ENCODE assay signal across 8 cellular contexts in the genomic region with DNA sequence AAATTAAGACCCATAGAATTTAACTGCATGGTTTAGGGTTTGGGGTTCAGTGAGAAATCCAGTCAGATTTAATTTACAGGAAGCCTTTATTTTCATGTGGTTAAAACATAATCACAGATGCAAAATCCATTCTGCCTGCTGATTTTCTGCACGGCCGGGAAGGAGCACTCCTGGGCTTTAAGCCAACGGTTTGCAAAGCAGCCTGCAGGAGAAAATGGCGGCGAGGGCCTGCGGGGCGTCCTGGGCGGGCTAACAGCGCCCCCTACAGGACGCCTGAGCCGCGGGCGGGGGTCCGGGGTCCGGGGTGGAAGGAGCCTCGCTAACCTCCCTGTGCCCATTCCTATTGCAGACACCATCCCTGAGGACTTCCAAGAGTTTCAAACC. TPM values are rescaled to one million over a fixed set of nuclear protein-coding genes. Genes with fewer than 3 reads are reported as not detected.
DNase-seq lines count a peak whose midpoint lies in the region; ATAC-seq and TF ChIP-seq lines count a peak whose summit lies in the region.

No MANE protein-coding gene starts in this region.

- no peak for TF ChIP-seq POLR2A in spleen (IDR thresholded peaks at IDR 0.05)

- peak overlapping the region in 7 of 8 donors; percentile 4 to 53 (median 15) for H3K4me3 ChIP-seq in spleen

- peaks cover 0 to 6% (median 0%) of the 10 kb centered on the region in 6 donors for H3K36me3 ChIP-seq in spleen

- H3K27me3 ChIP-seq in spleen (replicated peaks in 1 of 7) = no peaks in the 10 kb centered on the region

- peak; percentile 86 for DNase-seq in Daoy (ENCODE audit: low read depth)
- DNase-seq in NAMALWA (ENCODE audit: low spot score) = peak; percentile 66
- peak in 4 of 5 experiments; percentile 18 to 77 (median 30) for DNase-seq in T-helper 2 cell
- peak; percentile 59 to 77 for DNase-seq in T47D (ENCODE audit: low read depth in 1 of 2, low spot score in 1 of 2)
- peak; percentile 77 for DNase-seq in iris pigment epithelial cell (ENCODE audit: low read depth)
- DNase-seq in spleen = peak; percentile 87
- DNase-seq in NK-92 treated with Interleukin-12 subunit alpha and Interleukin-12 subunit beta, amount 100 ng/mL, for 24 hours (lab: John Stamatoyannopoulos, UW) = no peak

- in situ Hi-C loops in T47D (cut with HindIII; ENCODE audit: low pct_unique_long_range_greater_than_20kb, low sequenced_read_pairs) = no loop called here

- no peaks in the 10 kb centered on the region for H3K9me3 ChIP-seq in spleen

- 3 to 14% (median 9%) methylated on average over 12 to 16 of the region's 16 CpGs for WGBS in spleen, 5 donors

- H3K27ac ChIP-seq in spleen = peak overlapping the region in 4 of 8 donors; percentile 39 to 53 (median 52)

- intact Hi-C loops in spleen (cut with DNase I; ENCODE audit: low total_unique reads) = loop anchor here (5.0 to 10.0 kb wide), 3 partner anchors 158 to 520 kb away; no protein-coding TSS in a partner anchor

- peak in 10 of 11 experiments; percentile 17 to 83 (median 68) for TF ChIP-seq CTCF in spleen (IDR thresholded peaks at IDR 0.05 in 8 of 11, conservative IDR thresholded peaks at IDR 0.05 in 3 of 11)

- ATAC-seq in GM18519 (IDR thresholded peaks at IDR 0.05; ENCODE audit: low FRiP score, unreplicated experiment) = no peak

- peaks cover 4 to 13% (median 12%) of the 10 kb centered on the region in 6 donors for H3K4me1 ChIP-seq in spleen

RNA-seq across cellular contexts. Expression of a gene that starts 47.6 kb away (rescaled TPM):
- 3.2 and 6.5 TPM in 2 replicates for total RNA-seq in Daoy (2014; rRNA removed; shearing (Covaris generic))
- total RNA-seq in spleen = under 1 TPM; 0.34 to 0.97 (median 0.57) TPM
- 1 to 10 TPM in 1 of 3 donors, under 1 TPM in 2; 0.46 to 1.1 (median 0.79) TPM for polyA plus RNA-seq in spleen
